Comparison of ENCODE assay signal across 1 cellular context in the genomic region with DNA sequence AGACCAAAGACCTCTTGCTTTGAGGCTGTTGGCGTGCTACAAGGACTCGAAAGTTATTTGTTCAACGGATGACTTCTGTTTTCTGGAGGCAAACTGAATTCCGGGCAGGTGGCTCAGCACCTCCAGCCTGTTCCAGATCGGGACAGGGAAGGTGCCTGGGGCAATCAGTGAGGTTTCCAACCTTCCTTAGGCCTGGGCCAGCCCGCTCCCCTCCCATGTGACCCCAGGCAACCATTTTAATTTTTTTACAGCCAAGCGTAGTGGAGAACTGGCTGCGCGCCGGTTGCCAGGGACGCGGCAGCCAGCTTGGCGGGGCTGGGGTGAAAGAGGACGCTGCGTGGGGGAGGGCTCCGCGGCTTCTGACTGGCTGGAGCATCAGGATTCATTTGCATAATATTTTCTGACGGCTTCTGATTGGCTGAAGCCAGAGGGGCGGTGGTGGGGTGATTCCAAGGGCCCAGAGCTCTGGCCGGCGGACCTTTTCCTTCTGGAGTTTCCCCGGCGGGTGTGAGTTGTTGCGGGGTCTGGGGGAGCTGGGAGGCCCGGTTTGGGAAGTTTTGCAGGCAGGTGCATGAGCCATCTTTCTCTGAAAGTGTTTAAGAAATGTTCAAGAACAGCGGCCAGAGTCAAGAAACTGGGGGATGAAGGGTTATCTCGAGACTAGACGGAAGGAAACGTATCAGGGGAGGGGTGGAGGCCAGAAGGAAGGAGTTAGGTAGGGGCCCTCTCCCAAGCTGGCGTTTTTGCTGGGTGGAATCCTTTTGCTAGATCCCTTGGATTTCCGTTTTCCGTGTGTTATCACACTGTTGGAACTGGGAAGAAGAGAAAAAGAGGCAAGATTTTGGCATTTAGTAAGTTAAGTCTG.
TF ChIP-seq lines count a peak whose summit lies in the region.

A gene with protein sequence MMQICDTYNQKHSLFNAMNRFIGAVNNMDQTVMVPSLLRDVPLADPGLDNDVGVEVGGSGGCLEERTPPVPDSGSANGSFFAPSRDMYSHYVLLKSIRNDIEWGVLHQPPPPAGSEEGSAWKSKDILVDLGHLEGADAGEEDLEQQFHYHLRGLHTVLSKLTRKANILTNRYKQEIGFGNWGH (plus strand): TSS at position 479 of the 865 bp plus-strand sequence. CDS start 3,488 bp downstream, outside the sequence.

TF ChIP-seq in K562, 482 proteins besides CTCF, POLR2A, EP300 and RAD21 (continued from another document and continues in another):
- TF ChIP-seq, protein P1, sequence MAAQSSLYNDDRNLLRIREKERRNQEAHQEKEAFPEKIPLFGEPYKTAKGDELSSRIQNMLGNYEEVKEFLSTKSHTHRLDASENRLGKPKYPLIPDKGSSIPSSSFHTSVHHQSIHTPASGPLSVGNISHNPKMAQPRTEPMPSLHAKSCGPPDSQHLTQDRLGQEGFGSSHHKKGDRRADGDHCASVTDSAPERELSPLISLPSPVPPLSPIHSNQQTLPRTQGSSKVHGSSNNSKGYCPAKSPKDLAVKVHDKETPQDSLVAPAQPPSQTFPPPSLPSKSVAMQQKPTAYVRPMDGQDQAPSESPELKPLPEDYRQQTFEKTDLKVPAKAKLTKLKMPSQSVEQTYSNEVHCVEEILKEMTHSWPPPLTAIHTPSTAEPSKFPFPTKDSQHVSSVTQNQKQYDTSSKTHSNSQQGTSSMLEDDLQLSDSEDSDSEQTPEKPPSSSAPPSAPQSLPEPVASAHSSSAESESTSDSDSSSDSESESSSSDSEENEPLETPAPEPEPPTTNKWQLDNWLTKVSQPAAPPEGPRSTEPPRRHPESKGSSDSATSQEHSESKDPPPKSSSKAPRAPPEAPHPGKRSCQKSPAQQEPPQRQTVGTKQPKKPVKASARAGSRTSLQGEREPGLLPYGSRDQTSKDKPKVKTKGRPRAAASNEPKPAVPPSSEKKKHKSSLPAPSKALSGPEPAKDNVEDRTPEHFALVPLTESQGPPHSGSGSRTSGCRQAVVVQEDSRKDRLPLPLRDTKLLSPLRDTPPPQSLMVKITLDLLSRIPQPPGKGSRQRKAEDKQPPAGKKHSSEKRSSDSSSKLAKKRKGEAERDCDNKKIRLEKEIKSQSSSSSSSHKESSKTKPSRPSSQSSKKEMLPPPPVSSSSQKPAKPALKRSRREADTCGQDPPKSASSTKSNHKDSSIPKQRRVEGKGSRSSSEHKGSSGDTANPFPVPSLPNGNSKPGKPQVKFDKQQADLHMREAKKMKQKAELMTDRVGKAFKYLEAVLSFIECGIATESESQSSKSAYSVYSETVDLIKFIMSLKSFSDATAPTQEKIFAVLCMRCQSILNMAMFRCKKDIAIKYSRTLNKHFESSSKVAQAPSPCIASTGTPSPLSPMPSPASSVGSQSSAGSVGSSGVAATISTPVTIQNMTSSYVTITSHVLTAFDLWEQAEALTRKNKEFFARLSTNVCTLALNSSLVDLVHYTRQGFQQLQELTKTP (IDR thresholded peaks at IDR 0.05; ENCODE audit: low read depth in 1 of 2, partially characterized antibody in 2 of 2) = peak; percentile 74 to 83
- no peak for TF ChIP-seq ATF1 (CRISPR knock-in tag; IDR thresholded peaks at IDR 0.05)
- TF ChIP-seq ATF1 (tag; IDR thresholded peaks at IDR 0.05) = peak; percentile 75
- TF ChIP-seq SMARCE1 (IDR thresholded peaks at IDR 0.05) = peak; percentile 42
- no peak for TF ChIP-seq KHSRP (IDR thresholded peaks at IDR 0.05)
- no peak for TF ChIP-seq SAFB2 (IDR thresholded peaks at IDR 0.05; ENCODE audit: borderline replicate concordance, low read depth, low read length, severe bottlenecking)
- TF ChIP-seq FOXJ2 (tag; IDR thresholded peaks at IDR 0.05) = peak; percentile 74; the same call in 1 of the 2 replicates
- no peak for TF ChIP-seq ZNF143 (CRISPR knock-in tag; IDR thresholded peaks at IDR 0.05)
- no peak for TF ChIP-seq ZZZ3 (IDR thresholded peaks at IDR 0.05)
- TF ChIP-seq, protein P2, sequence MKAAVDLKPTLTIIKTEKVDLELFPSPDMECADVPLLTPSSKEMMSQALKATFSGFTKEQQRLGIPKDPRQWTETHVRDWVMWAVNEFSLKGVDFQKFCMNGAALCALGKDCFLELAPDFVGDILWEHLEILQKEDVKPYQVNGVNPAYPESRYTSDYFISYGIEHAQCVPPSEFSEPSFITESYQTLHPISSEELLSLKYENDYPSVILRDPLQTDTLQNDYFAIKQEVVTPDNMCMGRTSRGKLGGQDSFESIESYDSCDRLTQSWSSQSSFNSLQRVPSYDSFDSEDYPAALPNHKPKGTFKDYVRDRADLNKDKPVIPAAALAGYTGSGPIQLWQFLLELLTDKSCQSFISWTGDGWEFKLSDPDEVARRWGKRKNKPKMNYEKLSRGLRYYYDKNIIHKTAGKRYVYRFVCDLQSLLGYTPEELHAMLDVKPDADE (conservative IDR thresholded peaks at IDR 0.05; ENCODE audit: control insufficient read depth, low read depth, low read length) = no peak
- TF ChIP-seq DDX20 (tag; IDR thresholded peaks at IDR 0.05; ENCODE audit: low read depth) = no peak
- no peak for TF ChIP-seq CHD4 (IDR thresholded peaks at IDR 0.05; ENCODE audit: insufficient read depth, insufficient replicate concordance, low read depth, low read length, poor library complexity, severe bottlenecking)
- TF ChIP-seq, protein P3, sequence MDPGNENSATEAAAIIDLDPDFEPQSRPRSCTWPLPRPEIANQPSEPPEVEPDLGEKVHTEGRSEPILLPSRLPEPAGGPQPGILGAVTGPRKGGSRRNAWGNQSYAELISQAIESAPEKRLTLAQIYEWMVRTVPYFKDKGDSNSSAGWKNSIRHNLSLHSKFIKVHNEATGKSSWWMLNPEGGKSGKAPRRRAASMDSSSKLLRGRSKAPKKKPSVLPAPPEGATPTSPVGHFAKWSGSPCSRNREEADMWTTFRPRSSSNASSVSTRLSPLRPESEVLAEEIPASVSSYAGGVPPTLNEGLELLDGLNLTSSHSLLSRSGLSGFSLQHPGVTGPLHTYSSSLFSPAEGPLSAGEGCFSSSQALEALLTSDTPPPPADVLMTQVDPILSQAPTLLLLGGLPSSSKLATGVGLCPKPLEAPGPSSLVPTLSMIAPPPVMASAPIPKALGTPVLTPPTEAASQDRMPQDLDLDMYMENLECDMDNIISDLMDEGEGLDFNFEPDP (CRISPR knock-in tag; IDR thresholded peaks at IDR 0.05) = no peak
- no peak for TF ChIP-seq FOXK1 (CRISPR knock-in tag; IDR thresholded peaks at IDR 0.05; ENCODE audit: borderline replicate concordance)
- TF ChIP-seq ZNF696 (CRISPR knock-in tag; conservative IDR thresholded peaks at IDR 0.05) = no peak; the same call in 1 of the 2 replicates
- TF ChIP-seq LARP7 (IDR thresholded peaks at IDR 0.05) = no peak
- no peak for TF ChIP-seq ZNF134 (CRISPR knock-in tag; conservative IDR thresholded peaks at IDR 0.05)
- TF ChIP-seq HNRNPK (IDR thresholded peaks at IDR 0.05; ENCODE audit: low read depth, low read length, poor library complexity, severe bottlenecking) = no peak
- peak; percentile 17; the same call in 1 of the 2 replicates for TF ChIP-seq TOE1 (IDR thresholded peaks at IDR 0.05; ENCODE audit: borderline replicate concordance)
- TF ChIP-seq TOE1 (CRISPR knock-in tag; IDR thresholded peaks at IDR 0.05; ENCODE audit: borderline replicate concordance, low read depth) = no peak
- TF ChIP-seq, protein P4, sequence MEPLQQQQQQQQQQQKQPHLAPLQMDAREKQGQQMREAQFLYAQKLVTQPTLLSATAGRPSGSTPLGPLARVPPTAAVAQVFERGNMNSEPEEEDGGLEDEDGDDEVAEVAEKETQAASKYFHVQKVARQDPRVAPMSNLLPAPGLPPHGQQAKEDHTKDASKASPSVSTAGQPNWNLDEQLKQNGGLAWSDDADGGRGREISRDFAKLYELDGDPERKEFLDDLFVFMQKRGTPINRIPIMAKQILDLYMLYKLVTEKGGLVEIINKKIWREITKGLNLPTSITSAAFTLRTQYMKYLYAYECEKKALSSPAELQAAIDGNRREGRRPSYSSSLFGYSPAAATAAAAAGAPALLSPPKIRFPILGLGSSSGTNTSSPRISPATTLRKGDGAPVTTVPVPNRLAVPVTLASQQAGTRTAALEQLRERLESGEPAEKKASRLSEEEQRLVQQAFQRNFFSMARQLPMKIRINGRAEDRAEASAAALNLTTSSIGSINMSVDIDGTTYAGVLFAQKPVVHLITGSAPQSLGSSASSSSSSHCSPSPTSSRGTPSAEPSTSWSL (CRISPR knock-in tag; IDR thresholded peaks at IDR 0.05; ENCODE audit: borderline replicate concordance) = no peak
- TF ChIP-seq CBX3 (IDR thresholded peaks at IDR 0.05; ENCODE audit: borderline replicate concordance in 1 of 2, low read length in 2 of 2) = 0 out of 3 replicates have a peak, but pooled peaks of 1 of the 2 experiments have one; percentile 12
- peak in 1 of 2 experiments; percentile 11; a peak in 1 of 4 replicates for TF ChIP-seq TRIM24 (IDR thresholded peaks at IDR 0.05)
- TF ChIP-seq ZBTB7A (IDR thresholded peaks at IDR 0.05; ENCODE audit: borderline replicate concordance, control insufficient read depth, low read depth, low read length) = peak; percentile 37; the same call in 1 of the 2 replicates
- TF ChIP-seq, protein P5, sequence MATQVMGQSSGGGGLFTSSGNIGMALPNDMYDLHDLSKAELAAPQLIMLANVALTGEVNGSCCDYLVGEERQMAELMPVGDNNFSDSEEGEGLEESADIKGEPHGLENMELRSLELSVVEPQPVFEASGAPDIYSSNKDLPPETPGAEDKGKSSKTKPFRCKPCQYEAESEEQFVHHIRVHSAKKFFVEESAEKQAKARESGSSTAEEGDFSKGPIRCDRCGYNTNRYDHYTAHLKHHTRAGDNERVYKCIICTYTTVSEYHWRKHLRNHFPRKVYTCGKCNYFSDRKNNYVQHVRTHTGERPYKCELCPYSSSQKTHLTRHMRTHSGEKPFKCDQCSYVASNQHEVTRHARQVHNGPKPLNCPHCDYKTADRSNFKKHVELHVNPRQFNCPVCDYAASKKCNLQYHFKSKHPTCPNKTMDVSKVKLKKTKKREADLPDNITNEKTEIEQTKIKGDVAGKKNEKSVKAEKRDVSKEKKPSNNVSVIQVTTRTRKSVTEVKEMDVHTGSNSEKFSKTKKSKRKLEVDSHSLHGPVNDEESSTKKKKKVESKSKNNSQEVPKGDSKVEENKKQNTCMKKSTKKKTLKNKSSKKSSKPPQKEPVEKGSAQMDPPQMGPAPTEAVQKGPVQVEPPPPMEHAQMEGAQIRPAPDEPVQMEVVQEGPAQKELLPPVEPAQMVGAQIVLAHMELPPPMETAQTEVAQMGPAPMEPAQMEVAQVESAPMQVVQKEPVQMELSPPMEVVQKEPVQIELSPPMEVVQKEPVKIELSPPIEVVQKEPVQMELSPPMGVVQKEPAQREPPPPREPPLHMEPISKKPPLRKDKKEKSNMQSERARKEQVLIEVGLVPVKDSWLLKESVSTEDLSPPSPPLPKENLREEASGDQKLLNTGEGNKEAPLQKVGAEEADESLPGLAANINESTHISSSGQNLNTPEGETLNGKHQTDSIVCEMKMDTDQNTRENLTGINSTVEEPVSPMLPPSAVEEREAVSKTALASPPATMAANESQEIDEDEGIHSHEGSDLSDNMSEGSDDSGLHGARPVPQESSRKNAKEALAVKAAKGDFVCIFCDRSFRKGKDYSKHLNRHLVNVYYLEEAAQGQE (CRISPR knock-in tag; IDR thresholded peaks at IDR 0.05; ENCODE audit: low read depth) = no peak
- TF ChIP-seq, protein P6, sequence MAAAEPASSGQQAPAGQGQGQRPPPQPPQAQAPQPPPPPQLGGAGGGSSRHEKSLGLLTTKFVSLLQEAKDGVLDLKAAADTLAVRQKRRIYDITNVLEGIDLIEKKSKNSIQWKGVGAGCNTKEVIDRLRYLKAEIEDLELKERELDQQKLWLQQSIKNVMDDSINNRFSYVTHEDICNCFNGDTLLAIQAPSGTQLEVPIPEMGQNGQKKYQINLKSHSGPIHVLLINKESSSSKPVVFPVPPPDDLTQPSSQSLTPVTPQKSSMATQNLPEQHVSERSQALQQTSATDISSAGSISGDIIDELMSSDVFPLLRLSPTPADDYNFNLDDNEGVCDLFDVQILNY (CRISPR knock-in tag; IDR thresholded peaks at IDR 0.05) = no peak
- no peak for TF ChIP-seq ZNF311 (CRISPR knock-in tag; IDR thresholded peaks at IDR 0.05)
- TF ChIP-seq GABPA (tag; conservative IDR thresholded peaks at IDR 0.05; ENCODE audit: low read depth) = peak; percentile 40; the same call in 1 of the 2 replicates
- TF ChIP-seq KDM1A (IDR thresholded peaks at IDR 0.05) = no peak
- no peak for TF ChIP-seq ZNF253 (CRISPR knock-in tag; conservative IDR thresholded peaks at IDR 0.05)
- no peak for TF ChIP-seq HNRNPH1 (optimal IDR thresholded peaks at IDR 0.05; ENCODE audit: low read depth, low read length)
- TF ChIP-seq, protein P7, sequence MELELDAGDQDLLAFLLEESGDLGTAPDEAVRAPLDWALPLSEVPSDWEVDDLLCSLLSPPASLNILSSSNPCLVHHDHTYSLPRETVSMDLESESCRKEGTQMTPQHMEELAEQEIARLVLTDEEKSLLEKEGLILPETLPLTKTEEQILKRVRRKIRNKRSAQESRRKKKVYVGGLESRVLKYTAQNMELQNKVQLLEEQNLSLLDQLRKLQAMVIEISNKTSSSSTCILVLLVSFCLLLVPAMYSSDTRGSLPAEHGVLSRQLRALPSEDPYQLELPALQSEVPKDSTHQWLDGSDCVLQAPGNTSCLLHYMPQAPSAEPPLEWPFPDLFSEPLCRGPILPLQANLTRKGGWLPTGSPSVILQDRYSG (tag; conservative IDR thresholded peaks at IDR 0.05; ENCODE audit: low read depth) = 0 out of 2 replicates have a peak, but pooled peaks have one; percentile 66
- TF ChIP-seq GATAD2B (IDR thresholded peaks at IDR 0.05; ENCODE audit: borderline replicate concordance) = no peak
- TF ChIP-seq, protein P8, sequence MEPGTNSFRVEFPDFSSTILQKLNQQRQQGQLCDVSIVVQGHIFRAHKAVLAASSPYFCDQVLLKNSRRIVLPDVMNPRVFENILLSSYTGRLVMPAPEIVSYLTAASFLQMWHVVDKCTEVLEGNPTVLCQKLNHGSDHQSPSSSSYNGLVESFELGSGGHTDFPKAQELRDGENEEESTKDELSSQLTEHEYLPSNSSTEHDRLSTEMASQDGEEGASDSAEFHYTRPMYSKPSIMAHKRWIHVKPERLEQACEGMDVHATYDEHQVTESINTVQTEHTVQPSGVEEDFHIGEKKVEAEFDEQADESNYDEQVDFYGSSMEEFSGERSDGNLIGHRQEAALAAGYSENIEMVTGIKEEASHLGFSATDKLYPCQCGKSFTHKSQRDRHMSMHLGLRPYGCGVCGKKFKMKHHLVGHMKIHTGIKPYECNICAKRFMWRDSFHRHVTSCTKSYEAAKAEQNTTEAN (CRISPR knock-in tag; IDR thresholded peaks at IDR 0.05) = no peak
- no peak for TF ChIP-seq FOXP1 (CRISPR knock-in tag; IDR thresholded peaks at IDR 0.05)
